In genomic region chrX:6225307-6226052, GRCh38 we compare ENCODE assay signal across 11 cellular contexts. TPM values are rescaled to one million over a fixed set of nuclear protein-coding genes. Genes with fewer than 3 reads are reported as not detected.
DNase-seq lines count a peak whose midpoint lies in the region; ATAC-seq and TF ChIP-seq lines count a peak whose summit lies in the region.
"Had no signal": no experiment of that assay in that cellular context is flagged by ENCODE, and none has a peak within 500 bp of the region (broad histone marks: within the 10 kb centered on the region; RNA-seq: fewer than 3 reads in every experiment).

No MANE protein-coding gene starts in this region.

- H3K36me3 ChIP-seq in mesenchymal stem cell (ENCODE audit: control insufficient read depth in 1 of 2, insufficient read depth in 2 of 2, low read depth in 1 of 2, low read length in 2 of 2) (no peaks in the 10 kb centered on the region), tibial nerve (no peaks in the 10 kb centered on the region)

- no peak for TF ChIP-seq EP300 in tibial nerve (IDR thresholded peaks at IDR 0.05)

- H2BK120ac ChIP-seq in mesenchymal stem cell (ENCODE audit: low read depth, low read length): no peak overlapping the region

- no peak for TF ChIP-seq POLR2A in tibial nerve (IDR thresholded peaks at IDR 0.05)

- no peak overlapping the region for H3K9ac ChIP-seq in mesenchymal stem cell (ENCODE audit: low read length)

- ATAC-seq in GM19023 (IDR thresholded peaks at IDR 0.05; ENCODE audit: unreplicated experiment): no peak
- no peak for ATAC-seq in HG03571 (IDR thresholded peaks at IDR 0.05; ENCODE audit: unreplicated experiment)

- H3K4me1 Mint-ChIP-seq in activated naive CD4-positive, alpha-beta T cell treated with anti-CD3 and anti-CD28 coated beads, Interleukin-2, amount 10 ng/mL, durations not matched to agents 7 days and 5 days: peaks cover 2% of the 10 kb centered on the region
- H3K4me1 Mint-ChIP-seq in activated naive CD4-positive, alpha-beta T cell treated with anti-CD3 and anti-CD28 coated beads for 36 hours (ENCODE audit: low read depth): peaks cover 3% of the 10 kb centered on the region
- H3K4me1 Mint-ChIP-seq: CD4-positive, CD25-positive, alpha-beta regulatory T cell had no signal

- no peak overlapping the region for H4K8ac ChIP-seq in mesenchymal stem cell (ENCODE audit: low read length)

- no peak overlapping the region for H3K23ac ChIP-seq in mesenchymal stem cell (ENCODE audit: low read length in 2 of 2)

- H3K4me3 ChIP-seq in astrocyte of the spinal cord (ENCODE audit: low read depth, low read length) (peak overlapping the region; percentile 50), mesenchymal stem cell (ENCODE audit: insufficient read depth in 1 of 2, low read depth in 1 of 2, low read length in 2 of 2) (peak overlapping the region in 1 of 2 experiments; percentile 68), tibial nerve (peak overlapping the region; percentile 29 to 56 (median 43))

- H2AFZ ChIP-seq in mesenchymal stem cell (ENCODE audit: low read depth, low read length): no peak overlapping the region

- H3K27ac ChIP-seq in mesenchymal stem cell (ENCODE audit: low read length, poor library complexity, severe bottlenecking): no peak overlapping the region
- H3K27ac ChIP-seq in tibial nerve: peak overlapping the region in 3 of 4 donors; percentile 34 to 73 (median 48)

- no peak overlapping the region for H2AK5ac ChIP-seq in mesenchymal stem cell (ENCODE audit: low read length, severe bottlenecking)

- CTCF ChIA-PET in activated naive CD4-positive, alpha-beta T cell treated with anti-CD3 and anti-CD28 coated beads, Interleukin-2, amount 10 ng/mL, durations not matched to agents 7 days and 5 days (lab: Charles Lee): no interaction called here
- CTCF ChIA-PET in activated naive CD4-positive, alpha-beta T cell treated with anti-CD3 and anti-CD28 coated beads for 36 hours (lab: Charles Lee): no interaction called here

- H2BK5ac ChIP-seq in mesenchymal stem cell (ENCODE audit: low read depth, low read length, poor library complexity, severe bottlenecking): no peak overlapping the region

- peaks cover 1% of the 10 kb centered on the region for H3K79me1 ChIP-seq in mesenchymal stem cell (replicated peaks; ENCODE audit: low read length, poor library complexity, severe bottlenecking)

- H3K4me1 ChIP-seq in mesenchymal stem cell (ENCODE audit: control insufficient read depth, insufficient read depth, low read depth, low read length): peaks cover 2% of the 10 kb centered on the region
- H3K4me1 ChIP-seq in tibial nerve: peaks cover 0 to 6% (median 0%) of the 10 kb centered on the region in 4 donors

- H3K27me3 Mint-ChIP-seq in activated naive CD4-positive, alpha-beta T cell treated with anti-CD3 and anti-CD28 coated beads, Interleukin-2, amount 10 ng/mL, durations not matched to agents 7 days and 5 days: peaks cover 43% of the 10 kb centered on the region
- peaks cover 25% of the 10 kb centered on the region for H3K27me3 Mint-ChIP-seq in activated naive CD4-positive, alpha-beta T cell treated with anti-CD3 and anti-CD28 coated beads for 36 hours (ENCODE audit: low read depth)

- no peak overlapping the region for H2BK15ac ChIP-seq in mesenchymal stem cell (ENCODE audit: low read depth, poor library complexity, severe bottlenecking)

- H3K27ac Mint-ChIP-seq in activated naive CD4-positive, alpha-beta T cell treated with anti-CD3 and anti-CD28 coated beads, Interleukin-2, amount 10 ng/mL, durations not matched to agents 7 days and 5 days: no peak overlapping the region
- H3K27ac Mint-ChIP-seq in activated naive CD4-positive, alpha-beta T cell treated with anti-CD3 and anti-CD28 coated beads for 36 hours: no peak overlapping the region
- H3K27ac Mint-ChIP-seq: CD4-positive, CD25-positive, alpha-beta regulatory T cell had no signal

- H3K4ac ChIP-seq in mesenchymal stem cell (ENCODE audit: low read depth in 1 of 2, low read length in 2 of 2): no peak overlapping the region

- no peaks in the 10 kb centered on the region for H3K36me3 Mint-ChIP-seq in activated naive CD4-positive, alpha-beta T cell treated with anti-CD3 and anti-CD28 coated beads, Interleukin-2, amount 10 ng/mL, durations not matched to agents 7 days and 5 days
- H3K36me3 Mint-ChIP-seq in activated naive CD4-positive, alpha-beta T cell treated with anti-CD3 and anti-CD28 coated beads for 36 hours (ENCODE audit: low read depth): no peaks in the 10 kb centered on the region
- H3K36me3 Mint-ChIP-seq: CD4-positive, CD25-positive, alpha-beta regulatory T cell had no signal

- H2BK12ac ChIP-seq in mesenchymal stem cell (ENCODE audit: low read length in 2 of 2): no peak overlapping the region

- TF ChIP-seq CTCF in astrocyte of the spinal cord (IDR thresholded peaks at IDR 0.05; ENCODE audit: low read depth, low read length): peak; percentile 18
- TF ChIP-seq CTCF in tibial nerve (IDR thresholded peaks at IDR 0.05): peak in 2 of 5 experiments; percentile 11 to 14

- peak overlapping the region; percentile 48 for H3K4me3 Mint-ChIP-seq in activated naive CD4-positive, alpha-beta T cell treated with anti-CD3 and anti-CD28 coated beads, Interleukin-2, amount 10 ng/mL, durations not matched to agents 7 days and 5 days
- H3K4me3 Mint-ChIP-seq in activated naive CD4-positive, alpha-beta T cell treated with anti-CD3 and anti-CD28 coated beads for 36 hours: no peak overlapping the region

- in situ Hi-C loops in astrocyte of the spinal cord (cut with HindIII; ENCODE audit: low sequenced_read_pairs): no loop called here

- H3K9me3 ChIP-seq in mesenchymal stem cell (ENCODE audit: control insufficient read depth, low read length) (no peaks in the 10 kb centered on the region), tibial nerve (no peaks in the 10 kb centered on the region)

- no peak overlapping the region for H4K91ac ChIP-seq in mesenchymal stem cell (ENCODE audit: low read length)

- intact Hi-C loops in activated naive CD4-positive, alpha-beta T cell treated with anti-CD3 and anti-CD28 coated beads for 36 hours (cut with micrococcal nuclease): loop anchor here (5.0 kb wide), 1 partner anchor 203 kb away; no protein-coding TSS in a partner anchor

- H3K4me2 ChIP-seq in mesenchymal stem cell (ENCODE audit: low read length, poor library complexity, severe bottlenecking): peak overlapping the region; percentile 88

- H3K14ac ChIP-seq in mesenchymal stem cell (ENCODE audit: low read length in 2 of 2): no peak overlapping the region

- H3K18ac ChIP-seq in mesenchymal stem cell (ENCODE audit: low read depth in 1 of 2, low read length in 2 of 2): no peak overlapping the region

- no peak for DNase-seq in activated naive CD4-positive, alpha-beta T cell treated with anti-CD3 and anti-CD28 coated beads, Interleukin-2, amount 10 ng/mL, durations not matched to agents 7 days and 5 days
- DNase-seq in activated naive CD4-positive, alpha-beta T cell treated with anti-CD3 and anti-CD28 coated beads for 36 hours: no peak
- DNase-seq in astrocyte of the spinal cord (ENCODE audit: low read depth, low spot score) (no peak), mesenchymal stem cell (no peak), tibial nerve (ENCODE audit: low spot score in 2 of 2) (no peak), NCI-H446 (lab: John Stamatoyannopoulos, UW) (no peak)
- DNase-seq: amniotic stem cell; CD4-positive, CD25-positive, alpha-beta regulatory T cell had no signal

- H3K27me3 ChIP-seq in mesenchymal stem cell (ENCODE audit: control insufficient read depth in 1 of 2, insufficient read depth in 1 of 2, low read length in 2 of 2) (peaks cover 9 to 25% of the 10 kb centered on the region in 2 experiments), tibial nerve (peaks cover 0 to 49% of the 10 kb centered on the region in 2 donors)

- H3K9me3 Mint-ChIP-seq in activated naive CD4-positive, alpha-beta T cell treated with anti-CD3 and anti-CD28 coated beads, Interleukin-2, amount 10 ng/mL, durations not matched to agents 7 days and 5 days: no peaks in the 10 kb centered on the region
- H3K9me3 Mint-ChIP-seq in activated naive CD4-positive, alpha-beta T cell treated with anti-CD3 and anti-CD28 coated beads for 36 hours: no peaks in the 10 kb centered on the region

- 10% methylated on average over 13 of the region's 18 CpGs for WGBS in mesenchymal stem cell
- WGBS in tibial nerve, 2 donors: 8 to 9% methylated on average over 18 of the region's 18 CpGs

RNA-seq across cellular contexts. Expression of gene NLGN4X, which starts 3.2 kb away (rescaled TPM):
- total RNA-seq in activated naive CD4-positive, alpha-beta T cell treated with anti-CD3 and anti-CD28 coated beads for 36 hours: not detected
- polyA plus RNA-seq in mesenchymal stem cell (2013, experiment 1 of 2): 0.70 TPM
- 0.56 TPM for polyA plus RNA-seq in mesenchymal stem cell (2013, experiment 2 of 2)
- total RNA-seq in tibial nerve: 10 to 100 TPM in 3 of 4 donors, 1 to 10 TPM in 1; 6.3 to 11.7 (median 10.1) TPM
- total RNA-seq: CD4-positive, CD25-positive, alpha-beta regulatory T cell; T-helper 1 cell treated with Interleukin-12 subunit alpha and Interleukin-12 subunit beta and Interleukin-4 antibody, amounts not matched to agents 30 ng/mL and 1 ng/mL, for 36 hours had no signal
- polyA plus RNA-seq: CD4-positive, CD25-positive, alpha-beta regulatory T cell had no signal

Comparison
In these comparisons a context has a peak if more than half of its experiments do, and no peak if none do; other contexts are left out.
1. RNA of gene NLGN4X, which starts 3.2 kb away (total RNA-seq): 6.3 to 11.7 TPM in tibial nerve; not detected in activated naive CD4-positive, alpha-beta T cell treated with anti-CD3 and anti-CD28 coated beads for 36 hours; every median in the first group is over 4 times any median in the second.